Comparison of ENCODE assay signal across 11 cellular contexts in the genomic region with DNA sequence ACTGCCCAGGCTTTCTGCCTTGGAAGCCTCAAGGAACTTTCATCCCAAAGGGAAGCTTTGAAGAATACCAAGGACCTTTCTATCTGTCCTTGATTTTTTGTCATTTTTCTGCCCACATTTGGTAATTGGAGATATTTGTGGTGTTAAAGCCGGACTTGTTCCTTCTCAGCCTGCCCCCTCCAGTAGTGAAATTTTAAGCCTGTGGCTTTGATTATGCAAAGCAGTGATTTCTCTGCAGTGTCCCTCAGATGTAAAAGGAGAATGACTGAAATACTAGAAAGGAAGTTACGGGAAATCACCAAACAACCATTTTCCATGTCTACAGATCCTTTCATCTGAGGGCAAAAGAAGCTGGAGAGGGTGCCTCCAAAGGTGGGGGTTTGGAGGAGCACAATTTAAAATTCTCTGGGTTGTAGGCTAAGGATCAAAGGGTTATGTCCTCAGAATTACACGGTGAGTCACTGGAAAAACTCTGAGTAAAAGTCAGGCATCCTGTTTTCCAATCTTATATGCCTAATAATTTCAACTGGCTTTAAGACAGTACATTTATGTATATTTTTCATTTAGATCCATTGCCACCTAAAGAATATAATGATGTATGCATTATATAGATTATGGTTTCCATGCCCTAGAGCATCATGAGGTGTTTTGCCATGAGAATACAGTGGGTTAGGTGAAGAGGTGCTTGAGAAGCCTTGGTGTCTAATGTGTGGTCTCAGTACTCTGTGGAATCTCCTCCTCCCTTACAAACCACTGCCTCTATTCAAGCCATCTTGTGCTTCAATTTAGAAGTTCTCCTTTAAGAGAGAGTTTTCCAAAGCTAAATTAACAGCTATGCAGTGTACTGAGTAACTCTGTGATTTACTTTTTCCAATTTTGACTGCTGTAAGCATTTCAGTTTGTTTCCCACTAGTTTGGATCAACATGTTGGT.
A peak's percentile ranks its signal among the peaks of the same experiment; 100 is the strongest.
DNase-seq lines count a peak whose midpoint lies in the region; ATAC-seq, FAIRE-seq and TF ChIP-seq lines count a peak whose summit lies in the region.
"Had no signal": no experiment of that assay in that cellular context is flagged by ENCODE, and none has a peak within 500 bp of the region (broad histone marks: within the 10 kb centered on the region; RNA-seq: fewer than 3 reads in every experiment).

No MANE protein-coding gene starts in this region.

- TF ChIP-seq POLR2A in uterus (IDR thresholded peaks at IDR 0.05) (no peak), esophagus muscularis mucosa (IDR thresholded peaks at IDR 0.05; ENCODE audit: low read depth) (no peak)

- H3K9me3 Mint-ChIP-seq in activated naive CD4-positive, alpha-beta T cell treated with anti-CD3 and anti-CD28 coated beads, Interleukin-2, amount 50 U/mL, for 72 hours, result no peaks in the 10 kb centered on the region
- H3K9me3 Mint-ChIP-seq in activated naive CD4-positive, alpha-beta T cell treated with anti-CD3 and anti-CD28 coated beads, Interleukin-2, amount 10 ng/mL, durations not matched to agents 7 days and 5 days, result no peaks in the 10 kb centered on the region
- H3K9me3 Mint-ChIP-seq in activated CD8-positive, alpha-beta T cell treated with anti-CD3 and anti-CD28 coated beads for 36 hours, result no peaks in the 10 kb centered on the region

- H4K20me1 ChIP-seq in keratinocyte (ENCODE audit: control insufficient read depth, extremely low read depth, insufficient read depth, low read length), result no peaks in the 10 kb centered on the region

- no peaks in the 10 kb centered on the region for H3K79me2 ChIP-seq in keratinocyte (ENCODE audit: control insufficient read depth, insufficient read depth, low read length)

- H3K36me3 ChIP-seq in keratinocyte (ENCODE audit: control insufficient read depth in 2 of 2, extremely low read depth in 1 of 2, insufficient read depth in 2 of 2, low read length in 2 of 2) (no peaks in the 10 kb centered on the region), uterus (no peaks in the 10 kb centered on the region), esophagus muscularis mucosa (no peaks in the 10 kb centered on the region)
- H3K36me3 ChIP-seq: upper lobe of left lung had no signal

- H3K4me3 ChIP-seq in keratinocyte (ENCODE audit: control insufficient read depth in 2 of 3, extremely low read depth in 1 of 3, insufficient read depth in 2 of 3, low read depth in 1 of 3, low read length in 3 of 3) (no peak overlapping the region), uterus (no peak overlapping the region), esophagus muscularis mucosa (no peak overlapping the region)
- H3K4me3 ChIP-seq: upper lobe of left lung had no signal

- intact Hi-C loops in activated CD8-positive, alpha-beta T cell treated with anti-CD3 and anti-CD28 coated beads for 36 hours (cut with micrococcal nuclease), result no loop called here
- intact Hi-C loops in uterus (cut with DNase I; ENCODE audit: low total_unique reads) (no loop called here), esophagus muscularis mucosa (cut with DNase I) (no loop called here)

- no peaks in the 10 kb centered on the region for H3K9me1 ChIP-seq in keratinocyte (ENCODE audit: control insufficient read depth, extremely low read depth, insufficient read depth, low read length)

- H3K27me3 ChIP-seq in keratinocyte (ENCODE audit: control insufficient read depth, extremely low read depth, insufficient read depth, low read length) (no peaks in the 10 kb centered on the region), uterus (no peaks in the 10 kb centered on the region), esophagus muscularis mucosa (no peaks in the 10 kb centered on the region)
- H3K27me3 ChIP-seq: upper lobe of left lung had no signal

- H3K4me1 Mint-ChIP-seq in activated naive CD4-positive, alpha-beta T cell treated with anti-CD3 and anti-CD28 coated beads, Interleukin-2, amount 10 ng/mL, durations not matched to agents 7 days and 5 days, result peaks cover 31% of the 10 kb centered on the region
- peaks cover 31% of the 10 kb centered on the region for H3K4me1 Mint-ChIP-seq in activated CD8-positive, alpha-beta T cell treated with anti-CD3 and anti-CD28 coated beads for 36 hours (ENCODE audit: low read depth)

- 87% methylated on average over 3 of the region's 3 CpGs for whole genome bisulfite sequencing in esophagus muscularis mucosa

- H3K27ac ChIP-seq in keratinocyte (ENCODE audit: control insufficient read depth, insufficient read depth, low read length) (no peak overlapping the region), uterus (peak overlapping the region; percentile 80 to 86), esophagus muscularis mucosa (replicated peaks in 1 of 4) (no peak overlapping the region)
- H3K27ac ChIP-seq: upper lobe of left lung had no signal

- no peaks in the 10 kb centered on the region for H3K9me3 ChIP-seq in keratinocyte (ENCODE audit: control insufficient read depth, low read depth, low read length)
- no peaks in the 10 kb centered on the region for H3K9me3 ChIP-seq in uterus
- no peaks in the 10 kb centered on the region for H3K9me3 ChIP-seq in esophagus muscularis mucosa
- H3K9me3 ChIP-seq: upper lobe of left lung had no signal

- H3K27me3 Mint-ChIP-seq in activated naive CD4-positive, alpha-beta T cell treated with anti-CD3 and anti-CD28 coated beads, Interleukin-2, amount 10 ng/mL, durations not matched to agents 7 days and 5 days, result no peaks in the 10 kb centered on the region
- no peaks in the 10 kb centered on the region for H3K27me3 Mint-ChIP-seq in activated CD8-positive, alpha-beta T cell treated with anti-CD3 and anti-CD28 coated beads for 36 hours

- H3K4me1 ChIP-seq in keratinocyte (ENCODE audit: control insufficient read depth, extremely low read depth, insufficient read depth, low read length) (peaks cover 14% of the 10 kb centered on the region), uterus (peaks cover 0 to 12% of the 10 kb centered on the region in 2 donors), esophagus muscularis mucosa (peaks cover 3 to 21% (median 12%) of the 10 kb centered on the region in 4 donors)

- peak overlapping the region; percentile 17 for H3K4me2 ChIP-seq in keratinocyte (ENCODE audit: control insufficient read depth, extremely low read depth, insufficient read depth, low read depth, low read length)

- no peak overlapping the region for H2AFZ ChIP-seq in keratinocyte (ENCODE audit: control insufficient read depth, low read length)

- TF ChIP-seq EP300 in esophagus muscularis mucosa (IDR thresholded peaks at IDR 0.05), result no peak

- FAIRE-seq in keratinocyte (lab: Jason Lieb, UNC), result no peak

- H3K36me3 Mint-ChIP-seq in activated naive CD4-positive, alpha-beta T cell treated with anti-CD3 and anti-CD28 coated beads, Interleukin-2, amount 50 U/mL, for 72 hours, result peaks cover 0 to 7% of the 10 kb centered on the region in 2 donors
- H3K36me3 Mint-ChIP-seq in activated naive CD4-positive, alpha-beta T cell treated with anti-CD3 and anti-CD28 coated beads, Interleukin-2, amount 10 ng/mL, durations not matched to agents 7 days and 5 days, result peaks cover 3% of the 10 kb centered on the region
- H3K36me3 Mint-ChIP-seq in activated CD8-positive, alpha-beta T cell treated with anti-CD3 and anti-CD28 coated beads for 36 hours (ENCODE audit: low read depth), result no peaks in the 10 kb centered on the region

- POLR2A ChIA-PET in activated CD8-positive, alpha-beta T cell treated with anti-CD3 and anti-CD28 coated beads for 36 hours (lab: Charles Lee), result interaction anchor here (1.3 kb wide), 1 partner anchor 29 kb away, joined by 6 read pairs; no protein-coding TSS in a partner anchor

- no peak for TF ChIP-seq CTCF in activated CD8-positive, alpha-beta T cell treated with anti-CD3 and anti-CD28 coated beads for 36 hours (IDR thresholded peaks at IDR 0.05)
- TF ChIP-seq CTCF in keratinocyte (optimal IDR thresholded peaks at IDR 0.05 in 1 of 3, IDR thresholded peaks at IDR 0.05 in 1 of 3, conservative IDR thresholded peaks at IDR 0.05 in 1 of 3; ENCODE audit: extremely low read depth in 1 of 3, insufficient read depth in 2 of 3, low read length in 3 of 3) (no peak), uterus (IDR thresholded peaks at IDR 0.05) (no peak), esophagus muscularis mucosa (IDR thresholded peaks at IDR 0.05) (no peak)

- no peak overlapping the region for H3K4me3 Mint-ChIP-seq in activated naive CD4-positive, alpha-beta T cell treated with anti-CD3 and anti-CD28 coated beads, Interleukin-2, amount 10 ng/mL, durations not matched to agents 7 days and 5 days
- H3K4me3 Mint-ChIP-seq in activated CD8-positive, alpha-beta T cell treated with anti-CD3 and anti-CD28 coated beads for 36 hours, result no peak overlapping the region

- CTCF ChIA-PET in activated naive CD4-positive, alpha-beta T cell treated with anti-CD3 and anti-CD28 coated beads, Interleukin-2, amount 10 ng/mL, durations not matched to agents 7 days and 5 days (lab: Charles Lee), result no interaction called here
- CTCF ChIA-PET in activated CD8-positive, alpha-beta T cell treated with anti-CD3 and anti-CD28 coated beads for 36 hours (lab: Charles Lee), result interaction anchor here (0.7 to 0.9 kb wide), 2 partner anchors 9 to 68 kb away, joined by 3 read pairs; no protein-coding TSS in a partner anchor

- H3K9ac ChIP-seq in keratinocyte (ENCODE audit: control insufficient read depth, extremely low read depth, insufficient read depth, low read length), result no peak overlapping the region

- DNase-seq in activated naive CD4-positive, alpha-beta T cell treated with anti-CD3 and anti-CD28 coated beads, Interleukin-2, amount 50 U/mL, for 72 hours (ENCODE audit: low spot score in 2 of 2), result no peak
- no peak for DNase-seq in activated naive CD4-positive, alpha-beta T cell treated with anti-CD3 and anti-CD28 coated beads, Interleukin-2, amount 10 ng/mL, durations not matched to agents 7 days and 5 days
- DNase-seq in activated CD8-positive, alpha-beta T cell treated with anti-CD3 and anti-CD28 coated beads for 36 hours, result no peak
- no peak for DNase-seq in keratinocyte (ENCODE audit: low read depth, low spot score)
- no peak for DNase-seq in uterus
- DNase-seq in SK-N-DZ (ENCODE audit: low spot score), result no peak
- no peak for DNase-seq in NCI-H2171 (lab: John Stamatoyannopoulos, UW)
- DNase-seq in esophagus muscularis mucosa (ENCODE audit: extremely low spot score), result no peak
- DNase-seq: activated CD8-positive, alpha-beta memory T cell treated with anti-CD3 and anti-CD28 coated beads, Interleukin-2, amount 50 U/mL, for 4 hours; Right ventricle myocardium superior; upper lobe of left lung had no signal

- dilution Hi-C loops in keratinocyte (cut with MboI; ENCODE audit: extremely low pct_ligation_motif_present, low sequenced_read_pairs), result no loop called here

- H3K27ac Mint-ChIP-seq in activated naive CD4-positive, alpha-beta T cell treated with anti-CD3 and anti-CD28 coated beads, Interleukin-2, amount 50 U/mL, for 72 hours, result peak overlapping the region in 1 of 2 donors; percentile 81
- H3K27ac Mint-ChIP-seq in activated naive CD4-positive, alpha-beta T cell treated with anti-CD3 and anti-CD28 coated beads, Interleukin-2, amount 10 ng/mL, durations not matched to agents 7 days and 5 days, result no peak overlapping the region
- peak overlapping the region; percentile 44 for H3K27ac Mint-ChIP-seq in activated CD8-positive, alpha-beta T cell treated with anti-CD3 and anti-CD28 coated beads for 36 hours

- ATAC-seq in activated naive CD4-positive, alpha-beta T cell treated with anti-CD3 and anti-CD28 coated beads, Interleukin-2, amount 50 U/mL, for 72 hours, result peak; percentile 46 to 47
- ATAC-seq in activated CD8-positive, alpha-beta T cell treated with anti-CD3 and anti-CD28 coated beads for 36 hours, result peak; percentile 33

Comparison
In these comparisons a context has a peak if more than half of its experiments do, and no peak if none do; other contexts are left out.
1. H3K27ac ChIP-seq: peak in uterus (2 of 2); none in keratinocyte (single experiment) and esophagus muscularis mucosa (0 of 4).